In the genomic region with DNA sequence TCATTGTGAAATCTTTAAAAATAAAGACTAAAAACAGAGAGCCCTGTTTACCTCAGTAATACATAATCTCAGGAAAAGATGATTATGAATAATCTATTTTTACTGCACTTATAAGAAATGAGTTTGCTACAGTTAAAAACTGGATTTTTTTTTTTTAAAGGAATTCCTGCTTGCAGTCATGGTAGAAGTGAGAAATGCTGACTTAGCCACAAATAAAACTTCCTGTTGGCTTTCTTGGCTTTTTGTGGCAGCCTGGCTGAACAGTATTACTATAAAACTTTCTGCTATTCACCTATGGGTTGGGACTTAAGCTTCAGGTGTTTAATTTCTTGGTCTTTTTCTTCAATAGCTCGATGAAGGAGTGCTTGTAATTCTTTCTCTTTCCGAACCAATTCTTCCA, we compare ENCODE assay signal across 21 cellular contexts. TPM values are rescaled to one million over a fixed set of nuclear protein-coding genes. Genes with fewer than 3 reads are reported as not detected.
DNase-seq lines count a peak whose midpoint lies in the region; FAIRE-seq and TF ChIP-seq lines count a peak whose summit lies in the region.
"Had no signal": no experiment of that assay in that cellular context is flagged by ENCODE, and none has a peak within 500 bp of the region (broad histone marks: within the 10 kb centered on the region; RNA-seq: fewer than 3 reads in every experiment).

No MANE protein-coding gene starts in this region.

- H4K20me1 ChIP-seq in Loucy (ENCODE audit: insufficient read depth, low read length, poor library complexity, severe bottlenecking) (no peaks in the 10 kb centered on the region), neural progenitor cell (ENCODE audit: low read depth) (no peaks in the 10 kb centered on the region)

- H3K4me1 ChIP-seq in Loucy (ENCODE audit: insufficient read depth, low read length, poor library complexity, severe bottlenecking) (peaks cover 45% of the 10 kb centered on the region), parathyroid adenoma (peaks cover 29% of the 10 kb centered on the region), ovary (ENCODE audit: insufficient read depth) (no peaks in the 10 kb centered on the region), neural progenitor cell (peaks cover 3% of the 10 kb centered on the region)
- H3K4me1 ChIP-seq: HAP-1 had no signal

- H3F3A ChIP-seq in Loucy (ENCODE audit: low read depth): peaks cover 7% of the 10 kb centered on the region
- H3F3A ChIP-seq in neural progenitor cell (ENCODE audit: low read depth): no peaks in the 10 kb centered on the region

- H3K9me3 ChIP-seq in Loucy (ENCODE audit: insufficient read depth, low read depth, low read length): no peaks in the 10 kb centered on the region
- no peaks in the 10 kb centered on the region for H3K9me3 ChIP-seq in parathyroid adenoma (ENCODE audit: control insufficient read depth, low read length)
- no peaks in the 10 kb centered on the region for H3K9me3 ChIP-seq in ovary
- H3K9me3 ChIP-seq in neural progenitor cell (ENCODE audit: low read depth): no peaks in the 10 kb centered on the region
- H3K9me3 ChIP-seq: BE2C, HAP-1 had no signal

- no peak for TF ChIP-seq POLR2A in ovary (IDR thresholded peaks at IDR 0.05)

- H3K9me3 Mint-ChIP-seq in neural progenitor cell: no peaks in the 10 kb centered on the region
- H3K9me3 Mint-ChIP-seq: CD4-positive, CD25-positive, alpha-beta regulatory T cell; CD8-positive, alpha-beta memory T cell had no signal

- no peak for TF ChIP-seq CTCF in Loucy (conservative IDR thresholded peaks at IDR 0.05; ENCODE audit: low read length)
- TF ChIP-seq CTCF in VCaP (conservative IDR thresholded peaks at IDR 0.05): no peak
- TF ChIP-seq CTCF in parathyroid adenoma (IDR thresholded peaks at IDR 0.05): no peak
- no peak for TF ChIP-seq CTCF in ovary (IDR thresholded peaks at IDR 0.05)
- TF ChIP-seq CTCF in neural progenitor cell (IDR thresholded peaks at IDR 0.05): no peak

- H3K9ac ChIP-seq in Loucy (ENCODE audit: low read depth, low read length, poor library complexity, severe bottlenecking) (no peak overlapping the region), parathyroid adenoma (no peak overlapping the region), neural progenitor cell (no peak overlapping the region)
- H3K9ac ChIP-seq: GM23248 had no signal

- no peaks in the 10 kb centered on the region for H3K4me1 Mint-ChIP-seq in neural progenitor cell

- peak overlapping the region; percentile 12 for H3K4me2 ChIP-seq in Loucy (ENCODE audit: low read depth, low read length, poor library complexity, severe bottlenecking)
- H3K4me2 ChIP-seq in parathyroid adenoma (ENCODE audit: low read length): peak overlapping the region; percentile 20
- no peak overlapping the region for H3K4me2 ChIP-seq in neural progenitor cell

- FAIRE-seq in HTR-8/SVneo (lab: Jason Lieb, UNC): no peak
- FAIRE-seq: GM12892, GM18507 had no signal

- H3K36me3 ChIP-seq in Loucy (ENCODE audit: insufficient read depth, low read length) (no peaks in the 10 kb centered on the region), parathyroid adenoma (ENCODE audit: control insufficient read depth, insufficient read depth, low read length) (no peaks in the 10 kb centered on the region), ovary (no peaks in the 10 kb centered on the region), neural progenitor cell (no peaks in the 10 kb centered on the region)
- H3K36me3 ChIP-seq: BE2C had no signal

- no peaks in the 10 kb centered on the region for H3K9me2 ChIP-seq in Loucy (replicated peaks; ENCODE audit: low read depth, low read length)

- no peaks in the 10 kb centered on the region for H3K27me3 Mint-ChIP-seq in neural progenitor cell (ENCODE audit: insufficient read depth, low read depth)
- H3K27me3 Mint-ChIP-seq: CD4-positive, CD25-positive, alpha-beta regulatory T cell; CD8-positive, alpha-beta memory T cell had no signal

- no peak overlapping the region for H3K27ac Mint-ChIP-seq in neural progenitor cell

- peaks cover 85% of the 10 kb centered on the region for H3K27me3 ChIP-seq in Loucy (ENCODE audit: insufficient read depth, low read length, poor library complexity, severe bottlenecking)
- no peaks in the 10 kb centered on the region for H3K27me3 ChIP-seq in parathyroid adenoma (ENCODE audit: control insufficient read depth, insufficient read depth, low read length)
- no peaks in the 10 kb centered on the region for H3K27me3 ChIP-seq in ovary
- H3K27me3 ChIP-seq in neural progenitor cell: no peaks in the 10 kb centered on the region
- H3K27me3 ChIP-seq: BE2C had no signal

- H3K4me3 Mint-ChIP-seq in neural progenitor cell: no peak overlapping the region
- H3K4me3 Mint-ChIP-seq: CD4-positive, CD25-positive, alpha-beta regulatory T cell; CD8-positive, alpha-beta memory T cell had no signal

- H2AFZ ChIP-seq in Loucy (ENCODE audit: low read length) (no peak overlapping the region), parathyroid adenoma (peak overlapping the region; percentile 40), neural progenitor cell (replicated peaks) (no peak overlapping the region)
- H2AFZ ChIP-seq: GM23248 had no signal

- H3K36me3 Mint-ChIP-seq in neural progenitor cell: no peaks in the 10 kb centered on the region

- no peak overlapping the region for H3K4me3 ChIP-seq in Loucy (ENCODE audit: low read length, poor library complexity, severe bottlenecking)
- H3K4me3 ChIP-seq in parathyroid adenoma (ENCODE audit: low read depth, low read length): no peak overlapping the region
- no peak overlapping the region for H3K4me3 ChIP-seq in ovary
- no peak overlapping the region for H3K4me3 ChIP-seq in neural progenitor cell
- H3K4me3 ChIP-seq: GM23248, HAP-1 had no signal

- DNase-seq in ovary (no peak), HTR-8/SVneo (ENCODE audit: insufficient read length, low spot score) (no peak), neural progenitor cell (ENCODE audit: low spot score) (no peak)
- DNase-seq: ACHN; BE2C; C1 segment of cervical spinal cord; CD4-positive, CD25-positive, alpha-beta regulatory T cell; CD8-positive, alpha-beta memory T cell; COR-L47; DMS 273 treated with DMSO at 0.1 percent for 48 hours; DMS53; DND-41; EL; GM23248 had no signal

- intact Hi-C loops in ovary (cut with DNase I): no loop called here

- WGBS in ovary, 3 donors: 79 to 83% (median 80%) methylated on average over 2 of the region's 2 CpGs

- H3K79me2 ChIP-seq in Loucy (ENCODE audit: insufficient read depth, low read length) (no peaks in the 10 kb centered on the region), parathyroid adenoma (no peaks in the 10 kb centered on the region), neural progenitor cell (ENCODE audit: low read depth) (no peaks in the 10 kb centered on the region)

- TF ChIP-seq EP300 in ovary (IDR thresholded peaks at IDR 0.05): no peak

- H3K27ac ChIP-seq in VCaP (peak overlapping the region; percentile 100), parathyroid adenoma (peak overlapping the region; percentile 67), ovary (no peak overlapping the region), neural progenitor cell (no peak overlapping the region)
- H3K27ac ChIP-seq: GM23248 had no signal

RNA-seq across cellular contexts. Expression of a gene that starts 12.0 kb away (rescaled TPM):
- total RNA-seq in ovary (10 to 100 TPM in 1 of 7 donors, 1 to 10 TPM in 6; 2.6 to 13.0 (median 3.6) TPM), neural progenitor cell (ENCODE audit: low replicate concordance) (8.9 and 9.0 TPM in 2 replicates)
- polyA plus RNA-seq in ovary: 1 to 10 TPM; 1.2 to 3.7 TPM
- total RNA-seq: G401 had no signal

Comparison
In these comparisons a context has a peak if more than half of its experiments do, and no peak if none do; other contexts are left out.
1. H3K27ac ChIP-seq: peak in VCaP (single experiment) and parathyroid adenoma (single experiment); none in ovary (0 of 2) and neural progenitor cell (single experiment).